ENCODE assay signal across 1 cellular context in genomic region chr9:16521868-16522381, GRCh38.
TF ChIP-seq lines count a peak whose summit lies in the region.

No MANE protein-coding gene starts in this region.

TF ChIP-seq in WTC11, 78 proteins besides CTCF, POLR2A, EP300 and RAD21 (continued from another document):
- TF ChIP-seq ZNF281 (CRISPR knock-in tag; IDR thresholded peaks at IDR 0.05) (no peak), IRF2 (CRISPR knock-in tag; IDR thresholded peaks at IDR 0.05; ENCODE audit: borderline replicate concordance, low read depth) (no peak), IRF1 (CRISPR knock-in tag; IDR thresholded peaks at IDR 0.05) (no peak), NR1H2 (CRISPR knock-in tag; IDR thresholded peaks at IDR 0.05) (no peak), NFE2L1 (CRISPR knock-in tag; IDR thresholded peaks at IDR 0.05) (no peak), ATF3 (CRISPR knock-in tag; conservative IDR thresholded peaks at IDR 0.05) (no peak), CBFB (CRISPR knock-in tag; IDR thresholded peaks at IDR 0.05; ENCODE audit: low read depth) (no peak), MXD4 (CRISPR knock-in tag; IDR thresholded peaks at IDR 0.05; ENCODE audit: borderline replicate concordance) (no peak), ZNF416 (CRISPR knock-in tag; IDR thresholded peaks at IDR 0.05) (no peak), FOXJ3 (CRISPR knock-in tag; IDR thresholded peaks at IDR 0.05; ENCODE audit: borderline replicate concordance) (no peak)
- TF ChIP-seq, protein P1, sequence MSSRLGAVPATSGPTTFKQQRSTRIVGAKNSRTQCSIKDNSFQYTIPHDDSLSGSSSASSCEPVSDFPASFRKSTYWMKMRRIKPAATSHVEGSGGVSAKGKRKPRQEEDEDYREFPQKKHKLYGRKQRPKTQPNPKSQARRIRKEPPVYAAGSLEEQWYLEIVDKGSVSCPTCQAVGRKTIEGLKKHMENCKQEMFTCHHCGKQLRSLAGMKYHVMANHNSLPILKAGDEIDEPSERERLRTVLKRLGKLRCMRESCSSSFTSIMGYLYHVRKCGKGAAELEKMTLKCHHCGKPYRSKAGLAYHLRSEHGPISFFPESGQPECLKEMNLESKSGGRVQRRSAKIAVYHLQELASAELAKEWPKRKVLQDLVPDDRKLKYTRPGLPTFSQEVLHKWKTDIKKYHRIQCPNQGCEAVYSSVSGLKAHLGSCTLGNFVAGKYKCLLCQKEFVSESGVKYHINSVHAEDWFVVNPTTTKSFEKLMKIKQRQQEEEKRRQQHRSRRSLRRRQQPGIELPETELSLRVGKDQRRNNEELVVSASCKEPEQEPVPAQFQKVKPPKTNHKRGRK (CRISPR knock-in tag; IDR thresholded peaks at IDR 0.05; ENCODE audit: borderline replicate concordance), result no peak
